ENCODE assay signal across 9 cellular contexts in genomic region chr13:97627566-97627965, GRCh38.
DNase-seq lines count a peak whose midpoint lies in the region; ATAC-seq, FAIRE-seq and TF ChIP-seq lines count a peak whose summit lies in the region.
"Had no signal": no experiment of that assay in that cellular context is flagged by ENCODE, and none has a peak within 500 bp of the region (broad histone marks: within the 10 kb centered on the region; RNA-seq: fewer than 3 reads in every experiment).

No MANE protein-coding gene starts in this region.

- no peak for TF ChIP-seq EP300 in gastroesophageal sphincter (IDR thresholded peaks at IDR 0.05)

- no peak overlapping the region for H3K4me3 ChIP-seq in gastroesophageal sphincter
- no peak overlapping the region for H3K4me3 ChIP-seq in skeletal muscle cell (ENCODE audit: low read depth, low read length)

- CTCF ChIA-PET in GM10248 (lab: Yijun Ruan, JAX), result no interaction called here

- TF ChIP-seq CTCF in gastroesophageal sphincter (IDR thresholded peaks at IDR 0.05) (no peak), GM10248 (IDR thresholded peaks at IDR 0.05; ENCODE audit: control extremely low read depth, extremely low read depth, low read depth, missing control alignments) (no peak)

- DNase-seq in H54 (ENCODE audit: insufficient read length, low spot score) (peak; percentile 37), RKO (ENCODE audit: low spot score) (peak; percentile 19), skeletal muscle cell (ENCODE audit: low read depth) (peak; percentile 81), GM10248 (ENCODE audit: extremely low spot score) (no peak)
- DNase-seq in activated naive CD4-positive, alpha-beta T cell treated with anti-CD3 and anti-CD28 coated beads, Interleukin-2, amount 50 U/mL, for 16 hours, result no peak
- DNase-seq: activated naive CD8-positive, alpha-beta T cell treated with anti-CD3 and anti-CD28 coated beads, Interleukin-2, amount 10 ng/mL, durations not matched to agents 7 days and 5 days had no signal

- H3K4me1 ChIP-seq in gastroesophageal sphincter, result peaks cover 0 to 10% (median 0%) of the 10 kb centered on the region in 3 donors

- H3K27ac ChIP-seq in gastroesophageal sphincter, result no peak overlapping the region

- H3K36me3 ChIP-seq in gastroesophageal sphincter, result no peaks in the 10 kb centered on the region

- no peak for TF ChIP-seq POLR2A in H54 (IDR thresholded peaks at IDR 0.05; ENCODE audit: low read depth, low read length)
- TF ChIP-seq POLR2A in gastroesophageal sphincter (IDR thresholded peaks at IDR 0.05), result no peak

- WGBS in gastroesophageal sphincter (ENCODE audit: low coverage in 1 of 2), 2 donors, result 32 to 33% methylated on average over 2 of the region's 4 CpGs

- ATAC-seq in gastroesophageal sphincter (peak; percentile 74), GM19023 (IDR thresholded peaks at IDR 0.05; ENCODE audit: unreplicated experiment) (no peak), HG03442 (IDR thresholded peaks at IDR 0.05; ENCODE audit: unreplicated experiment) (no peak)

- H3K27me3 ChIP-seq in gastroesophageal sphincter, result no peaks in the 10 kb centered on the region

- FAIRE-seq in H54 (lab: Jason Lieb, UNC), result peak; percentile 55

- peaks cover 0 to 12% (median 0%) of the 10 kb centered on the region in 3 donors for H3K9me3 ChIP-seq in gastroesophageal sphincter

- POLR2A ChIA-PET in GM10248 (lab: Yijun Ruan, JAX), result no interaction called here

Comparison
In these comparisons a context has a peak if more than half of its experiments do, and no peak if none do; other contexts are left out.
1. DNase-seq: peak in H54 (single experiment), RKO (single experiment) and skeletal muscle cell (single experiment); none in GM10248 (single experiment) and activated naive CD4-positive, alpha-beta T cell treated with anti-CD3 and anti-CD28 coated beads, Interleukin-2, amount 50 U/mL, for 16 hours (single experiment).